Comparison of ENCODE assay signal across 9 cellular contexts in the genomic region with DNA sequence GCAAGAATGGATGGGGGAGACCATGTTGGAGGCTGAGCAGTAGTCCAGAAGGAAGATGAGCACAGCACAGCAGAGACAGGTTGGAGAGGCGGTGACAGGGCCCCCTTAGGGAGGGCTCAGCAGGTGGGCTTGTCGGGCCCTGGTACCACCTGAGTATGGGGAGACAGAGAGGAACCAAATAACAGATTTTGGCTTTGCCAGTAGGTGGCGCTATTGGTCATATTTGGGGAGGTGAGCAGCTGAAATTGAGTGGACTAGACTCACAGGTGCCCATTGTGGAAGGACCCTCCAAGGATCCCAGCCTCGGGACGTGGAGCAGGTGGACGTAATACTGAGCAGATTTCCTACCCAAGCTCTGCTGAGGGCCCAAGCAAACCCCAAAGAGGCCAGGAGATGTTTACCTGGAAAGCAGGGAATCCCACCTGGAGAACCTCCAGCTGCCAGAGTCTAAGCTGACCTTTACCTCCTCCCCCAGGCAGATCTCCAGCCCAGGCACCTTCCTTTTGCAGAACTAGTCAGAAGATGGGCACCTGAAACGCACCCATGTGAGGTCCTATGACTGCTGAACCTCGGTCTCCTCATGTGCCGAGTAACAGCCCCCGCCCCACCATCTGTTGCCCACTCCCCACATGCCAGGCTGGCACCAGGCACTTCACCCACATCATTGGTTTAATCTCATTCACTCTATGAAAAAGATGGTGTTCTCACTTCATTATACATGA. TPM values are rescaled to one million over a fixed set of nuclear protein-coding genes. Genes with fewer than 3 reads are reported as not detected.
DNase-seq lines count a peak whose midpoint lies in the region; ATAC-seq and TF ChIP-seq lines count a peak whose summit lies in the region.
"Had no signal": no experiment of that assay in that cellular context is flagged by ENCODE, and none has a peak within 500 bp of the region (broad histone marks: within the 10 kb centered on the region; RNA-seq: fewer than 3 reads in every experiment).

No MANE protein-coding gene starts in this region.

- no peak overlapping the region for H3K9ac ChIP-seq in H9 (ENCODE audit: extremely low read depth, insufficient read length, low read length)

- no peak overlapping the region for H4K5ac ChIP-seq in H9 (ENCODE audit: insufficient read length, low read depth, low read length)

- no peak overlapping the region for H3K56ac ChIP-seq in H9 (ENCODE audit: insufficient read length, low read depth, low read length)

- no peak overlapping the region for H2BK5ac ChIP-seq in H9 (ENCODE audit: insufficient read length, low read length)

- H4K91ac ChIP-seq in H9 (ENCODE audit: insufficient read length, low read depth, low read length) = no peak overlapping the region

- H3K36me3 Mint-ChIP-seq in H9 (ENCODE audit: insufficient read depth in 1 of 3, low read depth in 3 of 3) (no peaks in the 10 kb centered on the region), mesothelial cell of epicardium (no peaks in the 10 kb centered on the region)
- no peaks in the 10 kb centered on the region for H3K36me3 Mint-ChIP-seq in activated CD4-positive, alpha-beta memory T cell treated with anti-CD3 and anti-CD28 coated beads, Interleukin-2, amount 10 ng/mL, durations not matched to agents 7 days and 5 days (ENCODE audit: low read depth)

- H3K4me1 Mint-ChIP-seq in H9 (peaks cover 13 to 15% of the 10 kb centered on the region in 2 experiments), mesothelial cell of epicardium (peaks cover 9% of the 10 kb centered on the region)
- H3K4me1 Mint-ChIP-seq in activated CD4-positive, alpha-beta memory T cell treated with anti-CD3 and anti-CD28 coated beads, Interleukin-2, amount 10 ng/mL, durations not matched to agents 7 days and 5 days = peaks cover 11% of the 10 kb centered on the region

- peaks cover 6% of the 10 kb centered on the region for H3K23me2 ChIP-seq in H9 (ENCODE audit: insufficient read length, low read depth, low read length, poor library complexity, severe bottlenecking)

- no peak overlapping the region for H2BK20ac ChIP-seq in H9 (ENCODE audit: low read depth, low read length, poor library complexity, severe bottlenecking)

- no peak overlapping the region for H3K4ac ChIP-seq in H9 (ENCODE audit: low read depth, low read length)

- H3K4me2 ChIP-seq in H9 (ENCODE audit: insufficient read depth, insufficient read length, low read length) = no peak overlapping the region

- no peak overlapping the region for H3K14ac ChIP-seq in H9 (ENCODE audit: insufficient read depth, low read length)

- no peaks in the 10 kb centered on the region for H3K79me1 ChIP-seq in H9 (ENCODE audit: insufficient read depth, low read depth, low read length, poor library complexity, severe bottlenecking)

- no peak overlapping the region for H2BK120ac ChIP-seq in H9 (ENCODE audit: low read depth, low read length, poor library complexity, severe bottlenecking)

- no peaks in the 10 kb centered on the region for H3K9me3 ChIP-seq in H9 (ENCODE audit: control insufficient read depth, low read depth, low read length)

- no peak overlapping the region for H3T11ph ChIP-seq in H9 (ENCODE audit: low read length)

- ATAC-seq in GM19395 (IDR thresholded peaks at IDR 0.05; ENCODE audit: unreplicated experiment) = no peak

- TF ChIP-seq CTCF in H9 (conservative IDR thresholded peaks at IDR 0.05) (peak; percentile 91), mesothelial cell of epicardium (IDR thresholded peaks at IDR 0.05; ENCODE audit: unreplicated experiment) (peak; percentile 93)

- H3K27ac ChIP-seq in H9 (ENCODE audit: insufficient read length, low read depth, low read length) = no peak overlapping the region
- H3K27ac ChIP-seq: skin epidermis had no signal

- H2BK12ac ChIP-seq in H9 (ENCODE audit: insufficient read length, low read depth, low read length) = no peak overlapping the region

- peaks cover 4% of the 10 kb centered on the region; the same call in 1 of the 2 replicates for H3K4me1 ChIP-seq in H9 (ENCODE audit: insufficient read depth, low read length)

- H3K23ac ChIP-seq in H9 (ENCODE audit: insufficient read length, low read depth, low read length) = no peak overlapping the region

- POLR2A ChIA-PET in activated CD4-positive, alpha-beta memory T cell treated with anti-CD3 and anti-CD28 coated beads, Interleukin-2, amount 10 ng/mL, durations not matched to agents 7 days and 5 days (lab: Charles Lee) = no interaction called here

- H3K27me3 ChIP-seq in H9 (ENCODE audit: insufficient read depth, low read length) = no peaks in the 10 kb centered on the region; the same call in 1 of the 2 replicates

- H2BK15ac ChIP-seq in H9 (ENCODE audit: low read depth, low read length) = no peak overlapping the region

- H2AFZ ChIP-seq in H9 (ENCODE audit: low read length) = no peak overlapping the region

- no peak overlapping the region for H2AK5ac ChIP-seq in H9 (ENCODE audit: insufficient read length, low read length)

- no peak overlapping the region for H3K18ac ChIP-seq in H9 (ENCODE audit: insufficient read length, low read depth, low read length)

- no peak overlapping the region for H4K8ac ChIP-seq in H9 (replicated peaks; ENCODE audit: insufficient read length, low read depth, low read length)

- no peak overlapping the region; a peak in 2 of 5 replicates for H3K4me3 Mint-ChIP-seq in H9
- no peak overlapping the region for H3K4me3 Mint-ChIP-seq in activated CD4-positive, alpha-beta memory T cell treated with anti-CD3 and anti-CD28 coated beads, Interleukin-2, amount 10 ng/mL, durations not matched to agents 7 days and 5 days
- H3K4me3 Mint-ChIP-seq in mesothelial cell of epicardium = no peak overlapping the region

- peak; percentile 27 to 30 for DNase-seq in AML-193 (lab: John Stamatoyannopoulos, UW)
- DNase-seq in H9 = peak; percentile 72
- peak; percentile 23 for DNase-seq in NCI-H526 treated with DMSO at 0.1 percent for 48 hours (lab: John Stamatoyannopoulos, UW)
- DNase-seq in activated CD4-positive, alpha-beta memory T cell treated with anti-CD3 and anti-CD28 coated beads, Interleukin-2, amount 10 ng/mL, durations not matched to agents 7 days and 5 days = peak; percentile 70
- DNase-seq in ecto neural progenitor cell (ENCODE audit: low spot score) = peak; percentile 84
- peak; percentile 74 to 85 for DNase-seq in mesothelial cell of epicardium (ENCODE audit: low spot score in 2 of 2, unreplicated experiment in 2 of 2)
- peak; percentile 48 for DNase-seq in stimulated activated naive CD4-positive, alpha-beta T cell treated with Interleukin-2 at 50 U/mL for 16 hours (lab: John Stamatoyannopoulos, UW)

- no peaks in the 10 kb centered on the region for H3K9me3 Mint-ChIP-seq in H9
- no peaks in the 10 kb centered on the region for H3K9me3 Mint-ChIP-seq in activated CD4-positive, alpha-beta memory T cell treated with anti-CD3 and anti-CD28 coated beads, Interleukin-2, amount 10 ng/mL, durations not matched to agents 7 days and 5 days
- H3K9me3 Mint-ChIP-seq in mesothelial cell of epicardium = no peaks in the 10 kb centered on the region

- H3K79me2 ChIP-seq in H9 (ENCODE audit: insufficient read depth, low read length) = no peaks in the 10 kb centered on the region

- H3K27me3 Mint-ChIP-seq in H9 (ENCODE audit: low read depth) (peaks cover 41% of the 10 kb centered on the region), mesothelial cell of epicardium (ENCODE audit: low read depth) (peaks cover 37% of the 10 kb centered on the region)
- H3K27me3 Mint-ChIP-seq in activated CD4-positive, alpha-beta memory T cell treated with anti-CD3 and anti-CD28 coated beads, Interleukin-2, amount 10 ng/mL, durations not matched to agents 7 days and 5 days = peaks cover 52% of the 10 kb centered on the region

- no CpG with 5 or more reads among the region's 10 CpGs for WGBS in H9 (ENCODE audit: extremely low coverage, insufficient read length, low lambda C conversion rate)

- CTCF ChIA-PET in activated CD4-positive, alpha-beta memory T cell treated with anti-CD3 and anti-CD28 coated beads, Interleukin-2, amount 10 ng/mL, durations not matched to agents 7 days and 5 days (lab: Charles Lee) = interaction anchor here (0.7 to 2.7 kb wide), 13 partner anchors 9 to 941 kb away, joined by 3 to 33 read pairs (median 4); no protein-coding TSS in a partner anchor

- H3K27ac Mint-ChIP-seq in H9 (no peak overlapping the region), mesothelial cell of epicardium (no peak overlapping the region)
- no peak overlapping the region for H3K27ac Mint-ChIP-seq in activated CD4-positive, alpha-beta memory T cell treated with anti-CD3 and anti-CD28 coated beads, Interleukin-2, amount 10 ng/mL, durations not matched to agents 7 days and 5 days

- H4K20me1 ChIP-seq in H9 (ENCODE audit: control insufficient read depth, insufficient read depth, insufficient read length) = no peaks in the 10 kb centered on the region

RNA-seq across cellular contexts. Expression of a gene that starts 24.6 kb away (rescaled TPM):
- total RNA-seq in H9 (2021) (3.1 and 3.2 TPM in 2 replicates), mesothelial cell of epicardium (1.00 to 1.1 TPM (median 1.1 TPM) in 3 replicates)
- not detected for total RNA-seq in activated CD4-positive, alpha-beta memory T cell treated with anti-CD3 and anti-CD28 coated beads, Interleukin-2, amount 10 ng/mL, durations not matched to agents 7 days and 5 days

Comparison
In these comparisons a context has a peak if more than half of its experiments do, and no peak if none do; other contexts are left out.
1. DNase-seq: peak in every context shown above with its lines; median percentile 84 in ecto neural progenitor cell; 80 in mesothelial cell of epicardium; 72 in H9; 70 in activated CD4-positive, alpha-beta memory T cell treated with anti-CD3 and anti-CD28 coated beads, Interleukin-2, amount 10 ng/mL, durations not matched to agents 7 days and 5 days; 48 in stimulated activated naive CD4-positive, alpha-beta T cell treated with Interleukin-2 at 50 U/mL for 16 hours; 28 in AML-193; 23 in NCI-H526 treated with DMSO at 0.1 percent for 48 hours.